In genomic region chr20:49675368-49676151, GRCh38 we compare ENCODE assay signal across 9 cellular contexts. TPM values are rescaled to one million over a fixed set of nuclear protein-coding genes. Genes with fewer than 3 reads are reported as not detected.
DNase-seq lines count a peak whose midpoint lies in the region; ATAC-seq and TF ChIP-seq lines count a peak whose summit lies in the region.
"Had no signal": no experiment of that assay in that cellular context is flagged by ENCODE, and none has a peak within 500 bp of the region (broad histone marks: within the 10 kb centered on the region; RNA-seq: fewer than 3 reads in every experiment).

No MANE protein-coding gene starts in this region.

- no peak for TF ChIP-seq CTCF in type B pancreatic cell (conservative IDR thresholded peaks at IDR 0.05)

- H3K36me3 Mint-ChIP-seq in activated CD4-positive, alpha-beta T cell treated with anti-CD3 and anti-CD28 coated beads, Interleukin-2, amount 10 ng/mL, durations not matched to agents 7 days and 5 days (ENCODE audit: low read depth) = peaks cover 6% of the 10 kb centered on the region
- H3K36me3 Mint-ChIP-seq in type B pancreatic cell = peaks cover 5% of the 10 kb centered on the region

- CTCF ChIA-PET in activated CD4-positive, alpha-beta T cell treated with anti-CD3 and anti-CD28 coated beads, Interleukin-2, amount 10 ng/mL, durations not matched to agents 7 days and 5 days (lab: Charles Lee) = interaction anchor here (0.6 to 1.4 kb wide), 4 partner anchors 11 to 105 kb away, joined by 3 to 5 read pairs (median 4); no protein-coding TSS in a partner anchor

- POLR2A ChIA-PET in activated CD4-positive, alpha-beta T cell treated with anti-CD3 and anti-CD28 coated beads, Interleukin-2, amount 10 ng/mL, durations not matched to agents 7 days and 5 days (lab: Charles Lee) = interaction anchor here (1.0 kb wide), 1 partner anchor 13 kb away, joined by 3 read pairs; no protein-coding TSS in a partner anchor

- peak overlapping the region; percentile 69 for H3K27ac Mint-ChIP-seq in activated CD4-positive, alpha-beta T cell treated with anti-CD3 and anti-CD28 coated beads, Interleukin-2, amount 10 ng/mL, durations not matched to agents 7 days and 5 days
- H3K27ac Mint-ChIP-seq in type B pancreatic cell = peak overlapping the region; percentile 85

- no peak overlapping the region for H3K4me3 Mint-ChIP-seq in activated CD4-positive, alpha-beta T cell treated with anti-CD3 and anti-CD28 coated beads, Interleukin-2, amount 10 ng/mL, durations not matched to agents 7 days and 5 days
- H3K4me3 Mint-ChIP-seq in type B pancreatic cell = peak overlapping the region; percentile 37

- no peaks in the 10 kb centered on the region for H3K9me3 Mint-ChIP-seq in activated CD4-positive, alpha-beta T cell treated with anti-CD3 and anti-CD28 coated beads, Interleukin-2, amount 10 ng/mL, durations not matched to agents 7 days and 5 days
- no peaks in the 10 kb centered on the region for H3K9me3 Mint-ChIP-seq in type B pancreatic cell

- peak; percentile 59 for ATAC-seq in HG03432 (IDR thresholded peaks at IDR 0.05; ENCODE audit: unreplicated experiment)

- no peaks in the 10 kb centered on the region for H3K9me3 ChIP-seq in effector memory CD4-positive, alpha-beta T cell (ENCODE audit: control insufficient read depth, low read length)
- H3K9me3 ChIP-seq: prostate gland had no signal

- no peak for DNase-seq in activated CD4-positive, alpha-beta T cell treated with anti-CD3 and anti-CD28 coated beads, Interleukin-2, amount 10 ng/mL, durations not matched to agents 7 days and 5 days
- DNase-seq in activated CD4-positive, alpha-beta T cell treated with anti-CD3 and anti-CD28 coated beads, Interleukin-2, amount 50 U/mL, for 48 hours = no peak
- DNase-seq in effector memory CD4-positive, alpha-beta T cell = no peak
- DNase-seq in type B pancreatic cell (ENCODE audit: extremely low spot score, unreplicated experiment) (no peak), NOMO-1 (lab: John Stamatoyannopoulos, UW; ENCODE audit: unreplicated experiment in 2 of 2) (no peak), AG08396 (ENCODE audit: low spot score) (no peak), AG20443 (ENCODE audit: low spot score) (no peak)

- H3K27me3 Mint-ChIP-seq in activated CD4-positive, alpha-beta T cell treated with anti-CD3 and anti-CD28 coated beads, Interleukin-2, amount 10 ng/mL, durations not matched to agents 7 days and 5 days = no peaks in the 10 kb centered on the region
- no peaks in the 10 kb centered on the region for H3K27me3 Mint-ChIP-seq in type B pancreatic cell

- H3K4me1 ChIP-seq in effector memory CD4-positive, alpha-beta T cell (ENCODE audit: control insufficient read depth, insufficient read depth, low read length, poor library complexity, severe bottlenecking) = peaks cover 28% of the 10 kb centered on the region
- H3K4me1 ChIP-seq: prostate gland had no signal

- no peak overlapping the region for H3K4me3 ChIP-seq in effector memory CD4-positive, alpha-beta T cell (ENCODE audit: insufficient read depth, low read depth, low read length, poor library complexity, severe bottlenecking)
- H3K4me3 ChIP-seq: prostate gland had no signal

- no peaks in the 10 kb centered on the region for H3K36me3 ChIP-seq in effector memory CD4-positive, alpha-beta T cell (ENCODE audit: control insufficient read depth, insufficient read depth, low read length)
- H3K36me3 ChIP-seq: prostate gland had no signal

- H3K27me3 ChIP-seq in effector memory CD4-positive, alpha-beta T cell (replicated peaks; ENCODE audit: control insufficient read depth, insufficient read depth, low read length, poor library complexity, severe bottlenecking) = no peaks in the 10 kb centered on the region

- H3K4me1 Mint-ChIP-seq in activated CD4-positive, alpha-beta T cell treated with anti-CD3 and anti-CD28 coated beads, Interleukin-2, amount 10 ng/mL, durations not matched to agents 7 days and 5 days = peaks cover 73% of the 10 kb centered on the region
- peaks cover 71% of the 10 kb centered on the region for H3K4me1 Mint-ChIP-seq in type B pancreatic cell (ENCODE audit: unreplicated experiment)

- H3K27ac ChIP-seq in effector memory CD4-positive, alpha-beta T cell (ENCODE audit: insufficient read depth, low read length, poor library complexity, severe bottlenecking) = peak overlapping the region; percentile 48
- H3K27ac ChIP-seq: prostate gland had no signal

RNA-seq across cellular contexts. Expression of gene B4GALT5, which starts 38.1 kb away (rescaled TPM):
- 10 to 100 TPM; 11.2 to 14.3 TPM for total RNA-seq in activated CD4-positive, alpha-beta T cell treated with anti-CD3 and anti-CD28 coated beads, Interleukin-2, amount 10 ng/mL, durations not matched to agents 7 days and 5 days
- total RNA-seq in type B pancreatic cell (ENCODE audit: low replicate concordance) = 47.9 and 49.7 TPM in 2 replicates
